ENCODE assay signal across 10 cellular contexts in the genomic region with DNA sequence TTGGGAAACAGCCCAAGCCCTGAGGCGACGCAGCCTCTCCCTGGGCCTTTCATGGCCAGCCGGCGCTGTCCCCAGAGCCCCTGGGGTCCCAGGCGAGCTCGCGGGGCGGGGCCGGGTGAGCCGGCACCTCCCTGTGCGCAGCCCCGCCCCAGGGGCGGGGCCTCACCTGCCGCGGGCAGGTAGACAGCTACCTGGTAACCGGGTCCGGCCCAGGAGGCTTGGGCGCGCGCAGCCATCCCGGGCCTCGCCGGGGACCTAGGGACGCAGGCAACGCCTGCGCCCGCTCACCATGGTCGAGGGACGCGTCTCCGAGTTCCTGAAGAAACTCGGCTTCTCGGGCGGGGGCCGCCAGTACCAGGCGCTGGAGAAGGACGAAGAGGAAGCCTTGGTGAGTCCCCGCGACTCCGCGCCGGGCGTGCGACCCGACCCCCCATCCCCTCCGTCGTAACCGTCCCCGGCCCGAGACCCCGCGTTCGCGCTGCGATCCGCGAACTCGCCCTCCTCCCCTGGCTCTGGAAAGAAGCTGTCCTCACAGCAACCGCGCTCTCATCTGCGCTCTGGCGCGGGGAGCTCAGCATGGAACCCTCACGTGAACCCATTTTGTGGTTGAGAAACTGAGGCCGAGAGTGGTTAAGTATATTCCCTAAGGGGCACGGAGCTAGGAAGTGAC. TPM values are rescaled to one million over a fixed set of nuclear protein-coding genes. Genes with fewer than 3 reads are reported as not detected.
DNase-seq lines count a peak whose midpoint lies in the region; ATAC-seq and TF ChIP-seq lines count a peak whose summit lies in the region.
"Had no signal": no experiment of that assay in that cellular context is flagged by ENCODE, and none has a peak within 500 bp of the region (broad histone marks: within the 10 kb centered on the region; RNA-seq: fewer than 3 reads in every experiment).

A gene with protein sequence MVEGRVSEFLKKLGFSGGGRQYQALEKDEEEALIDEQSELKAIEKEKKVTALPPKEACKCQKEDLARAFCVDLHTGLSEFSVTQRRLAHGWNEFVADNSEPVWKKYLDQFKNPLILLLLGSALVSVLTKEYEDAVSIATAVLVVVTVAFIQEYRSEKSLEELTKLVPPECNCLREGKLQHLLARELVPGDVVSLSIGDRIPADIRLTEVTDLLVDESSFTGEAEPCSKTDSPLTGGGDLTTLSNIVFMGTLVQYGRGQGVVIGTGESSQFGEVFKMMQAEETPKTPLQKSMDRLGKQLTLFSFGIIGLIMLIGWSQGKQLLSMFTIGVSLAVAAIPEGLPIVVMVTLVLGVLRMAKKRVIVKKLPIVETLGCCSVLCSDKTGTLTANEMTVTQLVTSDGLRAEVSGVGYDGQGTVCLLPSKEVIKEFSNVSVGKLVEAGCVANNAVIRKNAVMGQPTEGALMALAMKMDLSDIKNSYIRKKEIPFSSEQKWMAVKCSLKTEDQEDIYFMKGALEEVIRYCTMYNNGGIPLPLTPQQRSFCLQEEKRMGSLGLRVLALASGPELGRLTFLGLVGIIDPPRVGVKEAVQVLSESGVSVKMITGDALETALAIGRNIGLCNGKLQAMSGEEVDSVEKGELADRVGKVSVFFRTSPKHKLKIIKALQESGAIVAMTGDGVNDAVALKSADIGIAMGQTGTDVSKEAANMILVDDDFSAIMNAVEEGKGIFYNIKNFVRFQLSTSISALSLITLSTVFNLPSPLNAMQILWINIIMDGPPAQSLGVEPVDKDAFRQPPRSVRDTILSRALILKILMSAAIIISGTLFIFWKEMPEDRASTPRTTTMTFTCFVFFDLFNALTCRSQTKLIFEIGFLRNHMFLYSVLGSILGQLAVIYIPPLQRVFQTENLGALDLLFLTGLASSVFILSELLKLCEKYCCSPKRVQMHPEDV (plus strand): TSS at position 212 of the 670 bp plus-strand sequence. CDS start 78 bp downstream, at position 290.

- H3K27ac ChIP-seq in OCI-LY7 (ENCODE audit: low read depth, low read length, poor library complexity, severe bottlenecking) = no peak within 1 kb of the TSS

- H3K27me3 Mint-ChIP-seq in Caco-2 (ENCODE audit: insufficient read depth, unreplicated experiment) = no peaks in the 10 kb centered on the region

- BruUV-seq in Caco-2 (replicated peaks; lab: Mats Ljungman, UMichigan) (no TSS peak), OCI-LY7 (replicated peaks; lab: Mats Ljungman, UMichigan) (no TSS peak)

- intact Hi-C loops in Caco-2 (cut with micrococcal nuclease; ENCODE audit: unreplicated experiment) = loop anchor here (1.0 to 10.0 kb wide), 2 partner anchors 28 to 94 kb away; no protein-coding TSS in a partner anchor
- intact Hi-C loops in OCI-LY7 (cut with micrococcal nuclease; ENCODE audit: unreplicated experiment) = no loop called here

- no peak for ATAC-seq in HG02840 (IDR thresholded peaks at IDR 0.05; ENCODE audit: low FRiP score, unreplicated experiment)
- ATAC-seq in stimulated activated effector memory CD8-positive, alpha-beta T cell treated with anti-CD3 and anti-CD28 coated beads, Interleukin-12 subunit alpha, Interleukin-12 subunit beta, amount 100 ng/mL, for 72 hours = no peak

- peak within 1 kb of the TSS; percentile 93 for H3K27ac Mint-ChIP-seq in Caco-2 (ENCODE audit: unreplicated experiment)
- H3K27ac Mint-ChIP-seq in stimulated activated effector memory CD8-positive, alpha-beta T cell treated with anti-CD3 and anti-CD28 coated beads, Interleukin-12 subunit alpha, Interleukin-12 subunit beta, amount 100 ng/mL, for 72 hours = no peak within 1 kb of the TSS
- H3K27ac Mint-ChIP-seq: IgD-negative memory B cell had no signal

- no peaks in the 10 kb centered on the region for H3K27me3 ChIP-seq in Caco-2 (replicated peaks; ENCODE audit: control insufficient read depth, insufficient read depth, low read length)
- H3K27me3 ChIP-seq in mucosa of stomach (ENCODE audit: control insufficient read depth, insufficient read depth, low read length) = peaks cover 12% of the 10 kb centered on the region

- peak within 1 kb of the TSS; percentile 81 for H3K9ac ChIP-seq in mucosa of stomach (ENCODE audit: low read length)

- H3K36me3 ChIP-seq in Caco-2 (ENCODE audit: control insufficient read depth, insufficient read depth, low read length) (no peaks in the 10 kb centered on the region), mucosa of stomach (ENCODE audit: control insufficient read depth, insufficient read depth, low read length) (no peaks in the 10 kb centered on the region), OCI-LY7 (ENCODE audit: insufficient read depth, low read length) (no peaks in the 10 kb centered on the region)

- H3K79me2 ChIP-seq in OCI-LY7 (ENCODE audit: insufficient read depth, low read depth, low read length) = no peaks in the 10 kb centered on the region

- no peaks in the 10 kb centered on the region for H3K9me3 Mint-ChIP-seq in Caco-2 (ENCODE audit: unreplicated experiment)
- no peaks in the 10 kb centered on the region for H3K9me3 Mint-ChIP-seq in stimulated activated effector memory CD8-positive, alpha-beta T cell treated with anti-CD3 and anti-CD28 coated beads, Interleukin-12 subunit alpha, Interleukin-12 subunit beta, amount 100 ng/mL, for 72 hours
- H3K9me3 Mint-ChIP-seq: IgD-negative memory B cell had no signal

- peak within 1 kb of the TSS; percentile 93 for H3K4me3 Mint-ChIP-seq in Caco-2 (ENCODE audit: unreplicated experiment)
- H3K4me3 Mint-ChIP-seq in stimulated activated effector memory CD8-positive, alpha-beta T cell treated with anti-CD3 and anti-CD28 coated beads, Interleukin-12 subunit alpha, Interleukin-12 subunit beta, amount 100 ng/mL, for 72 hours = no peak within 1 kb of the TSS

- peaks cover 16% of the 10 kb centered on the region for H3K4me1 Mint-ChIP-seq in Caco-2 (ENCODE audit: low read depth, unreplicated experiment)
- no peaks in the 10 kb centered on the region for H3K4me1 Mint-ChIP-seq in stimulated activated effector memory CD8-positive, alpha-beta T cell treated with anti-CD3 and anti-CD28 coated beads, Interleukin-12 subunit alpha, Interleukin-12 subunit beta, amount 100 ng/mL, for 72 hours

- H3K36me3 Mint-ChIP-seq in Caco-2 (ENCODE audit: insufficient read depth, unreplicated experiment) = peaks cover 13% of the 10 kb centered on the region
- H3K36me3 Mint-ChIP-seq in stimulated activated effector memory CD8-positive, alpha-beta T cell treated with anti-CD3 and anti-CD28 coated beads, Interleukin-12 subunit alpha, Interleukin-12 subunit beta, amount 100 ng/mL, for 72 hours = no peaks in the 10 kb centered on the region

- no peaks in the 10 kb centered on the region for H3K9me2 ChIP-seq in OCI-LY7 (ENCODE audit: insufficient read depth, low read length)

- no peak for TF ChIP-seq CTCF in Caco-2 (IDR thresholded peaks at IDR 0.05; ENCODE audit: insufficient read depth in 1 of 2, low read depth in 1 of 2, low read length in 1 of 2, severe bottlenecking in 1 of 2, unreplicated experiment in 1 of 2)
- TF ChIP-seq CTCF in OCI-LY7 (conservative IDR thresholded peaks at IDR 0.05; ENCODE audit: low read length) = no peak

- H3K4me2 ChIP-seq in OCI-LY7 (ENCODE audit: low read length) = no peak within 1 kb of the TSS

- DNase-seq in Caco-2 = peak; percentile 89 to 95
- peak; percentile 31 for DNase-seq in NCI-H128 (lab: John Stamatoyannopoulos, UW; ENCODE audit: unreplicated experiment)
- peak; percentile 70 for DNase-seq in ecto neural progenitor cell (ENCODE audit: low spot score)
- DNase-seq in stimulated activated CD4-positive, alpha-beta T cell treated with anti-CD3 and anti-CD28 coated beads, Interleukin-12 subunit alpha, Interleukin-12 subunit beta, amount 100 ng/mL, for 4 hours = no peak
- no peak for DNase-seq in OCI-LY7 (ENCODE audit: low spot score)
- no peak for DNase-seq in stimulated activated effector memory CD8-positive, alpha-beta T cell treated with anti-CD3 and anti-CD28 coated beads, Interleukin-12 subunit alpha, Interleukin-12 subunit beta, amount 100 ng/mL, for 72 hours (ENCODE audit: low spot score in 2 of 2)
- DNase-seq: T-helper 1 cell had no signal

- H4K20me1 ChIP-seq in OCI-LY7 (ENCODE audit: insufficient read depth, low read length) = no peaks in the 10 kb centered on the region

- POLR2A ChIA-PET in Caco-2 (lab: Charles Lee) = interaction anchor here (0.6 to 1.8 kb wide), 8 partner anchors 9 to 320 kb away, joined by 3 to 7 read pairs (median 4); no protein-coding TSS in a partner anchor
- POLR2A ChIA-PET in OCI-LY7 (lab: Charles Lee) = no interaction called here

- H3K4me3 ChIP-seq in Caco-2 (ENCODE audit: low read depth, low read length) (peak within 1 kb of the TSS; percentile 65), mucosa of stomach (ENCODE audit: low read length) (peak within 1 kb of the TSS; percentile 78), OCI-LY7 (ENCODE audit: low read depth, low read length, poor library complexity, severe bottlenecking) (no peak within 1 kb of the TSS)

- H3K4me1 ChIP-seq in Caco-2 (peaks cover 15% of the 10 kb centered on the region), mucosa of stomach (ENCODE audit: control insufficient read depth, insufficient read depth, low read length) (peaks cover 31% of the 10 kb centered on the region), OCI-LY7 (ENCODE audit: insufficient read depth, low read length, poor library complexity, severe bottlenecking) (peaks cover 4% of the 10 kb centered on the region)

- CTCF ChIA-PET in Caco-2 (lab: Charles Lee) (interaction anchor here (0.6 to 1.9 kb wide), 7 partner anchors 11 to 584 kb away, joined by 3 to 8 read pairs (median 3); no protein-coding TSS in a partner anchor), OCI-LY7 (lab: Charles Lee; ENCODE audit: unreplicated experiment) (no interaction called here)

- H3K9me3 ChIP-seq in Caco-2 (no peaks in the 10 kb centered on the region), mucosa of stomach (ENCODE audit: control insufficient read depth, low read length) (no peaks in the 10 kb centered on the region), OCI-LY7 (ENCODE audit: low read length) (no peaks in the 10 kb centered on the region)

- H2AFZ ChIP-seq in OCI-LY7 (ENCODE audit: low read length) = no peak within 1 kb of the TSS

RNA-seq across cellular contexts. Expression of the gene that starts here (rescaled TPM):
- total RNA-seq in Caco-2 (2022) = 45.7 and 47.0 TPM in 2 replicates
- 0.66 TPM in 1 of 2 replicates, not detected in the other for total RNA-seq in OCI-LY7 (2014; rRNA removed; shearing (Covaris generic))
- not detected in 2 replicates for total RNA-seq in OCI-LY7 (2022)

Comparison
In these comparisons a context has a peak if more than half of its experiments do, and no peak if none do; other contexts are left out.
1. RNA of the gene that starts here (total RNA-seq): 45.7 to 47.0 TPM in Caco-2; 0.66 TPM in OCI-LY7; every median in the first group is over 10 times any median in the second.
2. DNase-seq: peak in Caco-2 (2 of 2), NCI-H128 (single experiment) and ecto neural progenitor cell (single experiment); none in stimulated activated CD4-positive, alpha-beta T cell treated with anti-CD3 and anti-CD28 coated beads, Interleukin-12 subunit alpha, Interleukin-12 subunit beta, amount 100 ng/mL, for 4 hours (single experiment), OCI-LY7 (single experiment) and stimulated activated effector memory CD8-positive, alpha-beta T cell treated with anti-CD3 and anti-CD28 coated beads, Interleukin-12 subunit alpha, Interleukin-12 subunit beta, amount 100 ng/mL, for 72 hours (0 of 2).